Comparison of ENCODE assay signal across 16 cellular contexts in genomic region chr2:150075831-150076230, GRCh38.
DNase-seq lines count a peak whose midpoint lies in the region; ATAC-seq and TF ChIP-seq lines count a peak whose summit lies in the region.
"Had no signal": no experiment of that assay in that cellular context is flagged by ENCODE, and none has a peak within 500 bp of the region (broad histone marks: within the 10 kb centered on the region; RNA-seq: fewer than 3 reads in every experiment).

No MANE protein-coding gene starts in this region.

- peak; percentile 59 for DNase-seq in HS-27A (ENCODE audit: low read depth)
- peak; percentile 75 for DNase-seq in astrocyte of the spinal cord (ENCODE audit: low read depth, low spot score)
- peak; percentile 45 for DNase-seq in kidney epithelial cell (ENCODE audit: low read depth)
- DNase-seq in NCI-H128 (lab: John Stamatoyannopoulos, UW; ENCODE audit: unreplicated experiment), result no peak
- DNase-seq in amniotic stem cell (lab: John Stamatoyannopoulos, UW), result no peak
- no peak for DNase-seq in GM13976 (ENCODE audit: low spot score)
- DNase-seq: activated CD8-positive, alpha-beta memory T cell treated with anti-CD3 and anti-CD28 coated beads for 24 hours; activated gamma-delta T cell; caudate nucleus; DMS153; NCI-H2029 treated with DMSO at 0.1 percent for 48 hours; pancreas; SHP77 treated with DMSO at 0.1 percent for 48 hours had no signal

- no peaks in the 10 kb centered on the region for H3K27me3 ChIP-seq in ACC112 (ENCODE audit: insufficient read depth, low read length)
- no peaks in the 10 kb centered on the region for H3K27me3 ChIP-seq in kidney epithelial cell (ENCODE audit: control insufficient read depth, insufficient read depth, low read length)
- H3K27me3 ChIP-seq: pancreas, suprapubic skin had no signal

- peak overlapping the region; percentile 89 for H2AFZ ChIP-seq in ACC112 (ENCODE audit: low read length, unreplicated experiment)

- H3K27ac ChIP-seq in ACC112 (ENCODE audit: low read depth, low read length), result peak overlapping the region; percentile 85
- H3K27ac ChIP-seq: pancreas, suprapubic skin had no signal

- H3K4me1 ChIP-seq in ACC112 (ENCODE audit: control insufficient read depth, insufficient read depth, low read length, unreplicated experiment), result peaks cover 19% of the 10 kb centered on the region
- H3K4me1 ChIP-seq: pancreas, suprapubic skin had no signal

- H3K79me2 ChIP-seq in ACC112 (ENCODE audit: control insufficient read depth, insufficient read depth, low read length, unreplicated experiment), result no peaks in the 10 kb centered on the region

- in situ Hi-C loops in astrocyte of the spinal cord (cut with HindIII; ENCODE audit: low sequenced_read_pairs), result no loop called here
- in situ Hi-C loops in GM13976 (cut with MboI; ENCODE audit: low sequenced_read_pairs, unreplicated experiment), result no loop called here

- H3K36me3 ChIP-seq in ACC112 (ENCODE audit: insufficient read depth, low read length) (no peaks in the 10 kb centered on the region), kidney epithelial cell (ENCODE audit: control insufficient read depth, insufficient read depth, low read length) (no peaks in the 10 kb centered on the region)
- H3K36me3 ChIP-seq: pancreas, suprapubic skin had no signal

- no peak for ATAC-seq in HG02885 (IDR thresholded peaks at IDR 0.05; ENCODE audit: poor library complexity, unreplicated experiment)
- ATAC-seq: pancreas had no signal

- no peak for TF ChIP-seq CTCF in astrocyte of the spinal cord (IDR thresholded peaks at IDR 0.05; ENCODE audit: low read depth, low read length)
- no peak for TF ChIP-seq CTCF in kidney epithelial cell (IDR thresholded peaks at IDR 0.05; ENCODE audit: insufficient read depth, low read length, poor library complexity, severe bottlenecking)
- no peak for TF ChIP-seq CTCF in GM13976 (IDR thresholded peaks at IDR 0.05; ENCODE audit: borderline replicate concordance, control extremely low read depth, extremely low read depth, insufficient read depth, missing control alignments)

- H3K4me3 ChIP-seq in ACC112 (ENCODE audit: low read depth, low read length), result 0 out of 2 replicates have a peak overlapping the region, but pooled peaks have one; percentile 16
- no peak overlapping the region for H3K4me3 ChIP-seq in astrocyte of the spinal cord (ENCODE audit: low read depth, low read length)
- H3K4me3 ChIP-seq in kidney epithelial cell (ENCODE audit: low read depth, low read length), result no peak overlapping the region
- H3K4me3 ChIP-seq: pancreas, suprapubic skin had no signal

Comparison
In these comparisons a context has a peak if more than half of its experiments do, and no peak if none do; other contexts are left out.
1. DNase-seq: peak in HS-27A (single experiment), astrocyte of the spinal cord (single experiment) and kidney epithelial cell (single experiment); none in NCI-H128 (single experiment), amniotic stem cell (single experiment) and GM13976 (single experiment).